Comparison of ENCODE assay signal across 13 cellular contexts in the genomic region with DNA sequence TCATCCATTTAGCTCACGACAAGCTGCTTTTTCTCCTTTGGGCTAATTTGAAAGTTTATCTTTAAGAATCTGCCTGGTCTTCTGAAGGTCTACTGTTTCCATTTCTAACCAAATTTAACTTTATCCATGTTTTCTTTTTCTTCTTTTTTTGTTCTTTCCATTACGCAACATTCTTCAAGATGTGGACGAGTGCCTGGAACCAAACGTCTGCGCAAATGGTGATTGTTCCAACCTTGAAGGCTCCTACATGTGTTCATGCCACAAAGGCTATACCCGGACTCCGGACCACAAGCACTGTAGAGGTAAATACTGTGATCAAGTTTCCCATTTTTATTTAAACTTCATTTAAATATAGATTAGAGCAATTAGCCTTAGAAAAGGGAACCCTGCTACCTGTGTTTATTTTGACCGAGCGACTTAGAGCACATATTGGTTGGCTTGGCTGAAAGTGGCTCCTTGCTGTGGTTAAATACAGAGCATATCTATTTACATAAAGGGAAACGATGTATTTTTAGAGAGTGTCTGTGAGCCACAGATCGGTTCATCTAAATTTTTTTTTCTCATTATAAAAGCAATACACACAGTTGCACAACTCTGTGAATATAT.
DNase-seq lines count a peak whose midpoint lies in the region; TF ChIP-seq lines count a peak whose summit lies in the region.
"Had no signal": no experiment of that assay in that cellular context is flagged by ENCODE, and none has a peak within 500 bp of the region (broad histone marks: within the 10 kb centered on the region; RNA-seq: fewer than 3 reads in every experiment).

No MANE protein-coding gene starts in this region.

- H3K4me3 ChIP-seq in fibroblast of lung (replicated peaks in 1 of 4; ENCODE audit: control extremely low read depth in 1 of 4, insufficient read depth in 1 of 4, low read depth in 3 of 4, low read length in 4 of 4) (no peak overlapping the region), testis (no peak overlapping the region)
- H3K4me3 ChIP-seq: GM23248, hepatocyte had no signal

- H3K4me2 ChIP-seq in fibroblast of lung (ENCODE audit: extremely low read depth, insufficient read depth, low read length) = no peak overlapping the region
- H3K4me2 ChIP-seq: hepatocyte had no signal

- H3K27ac ChIP-seq in fibroblast of lung (ENCODE audit: insufficient read depth, low read length) (no peak overlapping the region), testis (peak overlapping the region; percentile 57 to 79), substantia nigra (ENCODE audit: low read depth, low read length, poor library complexity, severe bottlenecking) (no peak overlapping the region)
- H3K27ac ChIP-seq: GM23248, hepatocyte, parathyroid adenoma had no signal

- H3K27me3 ChIP-seq in fibroblast of lung (ENCODE audit: control insufficient read depth, insufficient read depth, low read length) (no peaks in the 10 kb centered on the region), testis (no peaks in the 10 kb centered on the region)
- H3K27me3 ChIP-seq: hepatocyte had no signal

- DNase-seq in H4 (ENCODE audit: low spot score) (peak; percentile 52), NCI-H748 treated with DMSO at 0.1 percent for 48 hours (lab: John Stamatoyannopoulos, UW) (peak; percentile 88), fibroblast of lung (ENCODE audit: low read depth in 2 of 2) (peak; percentile 57 to 65), testis (no peak), substantia nigra (lab: John Stamatoyannopoulos, UW) (no peak), RKO (ENCODE audit: low spot score) (no peak), NCI-H1105 treated with DMSO at 0.1 percent for 48 hours (lab: John Stamatoyannopoulos, UW) (no peak)
- DNase-seq: CD8-positive, alpha-beta T cell; effector CD4-positive, alpha-beta T cell; GM23248; NCI-H1694 had no signal

- 68 to 69% methylated on average over 11 of the region's 11 CpGs for WGBS in testis, 2 donors

- TF ChIP-seq CTCF in fibroblast of lung (conservative IDR thresholded peaks at IDR 0.05 in 1 of 2, IDR thresholded peaks at IDR 0.05 in 1 of 2; ENCODE audit: low read depth in 1 of 2, low read length in 2 of 2) = no peak
- no peak for TF ChIP-seq CTCF in testis (IDR thresholded peaks at IDR 0.05)

- peaks cover 11% of the 10 kb centered on the region for H3K4me1 ChIP-seq in fibroblast of lung (ENCODE audit: control insufficient read depth, extremely low read depth, insufficient read depth, low read length)
- peaks cover 11% of the 10 kb centered on the region for H3K4me1 ChIP-seq in testis
- H3K4me1 ChIP-seq: parathyroid adenoma had no signal

- H3K36me3 ChIP-seq in fibroblast of lung (ENCODE audit: control insufficient read depth, insufficient read depth, low read length) (no peaks in the 10 kb centered on the region), testis (ENCODE audit: low read depth, missing control alignments) (no peaks in the 10 kb centered on the region)

- no peaks in the 10 kb centered on the region for H4K20me1 ChIP-seq in fibroblast of lung (ENCODE audit: control insufficient read depth, extremely low read depth, insufficient read depth, low read length)

- H3K9me3 ChIP-seq in fibroblast of lung (ENCODE audit: control insufficient read depth, insufficient read depth, low read depth, low read length) = no peaks in the 10 kb centered on the region
- H3K9me3 ChIP-seq in testis = no peaks in the 10 kb centered on the region

- H2AFZ ChIP-seq in fibroblast of lung (ENCODE audit: low read length) = no peak overlapping the region
- H2AFZ ChIP-seq: GM23248, hepatocyte, parathyroid adenoma had no signal

- no peaks in the 10 kb centered on the region for H3K79me2 ChIP-seq in fibroblast of lung (ENCODE audit: control insufficient read depth, insufficient read depth, low read length)
- H3K79me2 ChIP-seq: hepatocyte, parathyroid adenoma had no signal

- TF ChIP-seq POLR2A in testis (IDR thresholded peaks at IDR 0.05) = no peak

- H3K9ac ChIP-seq in fibroblast of lung (ENCODE audit: insufficient read depth, low read length) = no peak overlapping the region
- H3K9ac ChIP-seq: GM23248, parathyroid adenoma had no signal

- intact Hi-C loops in testis (cut with DNase I; ENCODE audit: low total_unique reads) = no loop called here

Comparison
In these comparisons a context has a peak if more than half of its experiments do, and no peak if none do; other contexts are left out.
1. DNase-seq: peak in H4 (single experiment), NCI-H748 treated with DMSO at 0.1 percent for 48 hours (single experiment) and fibroblast of lung (2 of 2); none in testis (single experiment), substantia nigra (0 of 49), RKO (single experiment) and NCI-H1105 treated with DMSO at 0.1 percent for 48 hours (single experiment).
2. H3K27ac ChIP-seq: peak in testis (2 of 2); none in fibroblast of lung (single experiment) and substantia nigra (single experiment).